Comparison of ENCODE assay signal across 2 cellular contexts in genomic region chr2:74148457-74149248, GRCh38.
TF ChIP-seq lines count a peak whose summit lies in the region.

No MANE protein-coding gene starts in this region.

TF ChIP-seq in HCT116, 20 proteins besides CTCF, POLR2A, EP300 and RAD21:
- TF ChIP-seq CBX3 (IDR thresholded peaks at IDR 0.05; ENCODE audit: low read depth) (no peak), TCF7L2 (IDR thresholded peaks at IDR 0.05; ENCODE audit: borderline replicate concordance, extremely low read depth, insufficient read depth, insufficient read length) (no peak), EZH2phosphoT487 (IDR thresholded peaks at IDR 0.05; ENCODE audit: borderline replicate concordance) (no peak), SRF (IDR thresholded peaks at IDR 0.05; ENCODE audit: low read depth) (no peak), SIN3A (IDR thresholded peaks at IDR 0.05; ENCODE audit: low read depth) (no peak), JUND (IDR thresholded peaks at IDR 0.05) (no peak), YY1 (IDR thresholded peaks at IDR 0.05; ENCODE audit: extremely low read depth, insufficient replicate concordance, low read depth, low read length) (no peak), FOSL1 (IDR thresholded peaks at IDR 0.05; ENCODE audit: low read depth) (no peak), POLR2AphosphoS5 (IDR thresholded peaks at IDR 0.05; ENCODE audit: low read depth, low read length) (no peak), EGR1 (IDR thresholded peaks at IDR 0.05; ENCODE audit: low read depth) (no peak), ZNF274 (IDR thresholded peaks at IDR 0.05; ENCODE audit: low read depth, low read length) (no peak), ELF1 (IDR thresholded peaks at IDR 0.05; ENCODE audit: borderline replicate concordance, low read depth) (no peak), ATF3 (IDR thresholded peaks at IDR 0.05) (no peak)
- TF ChIP-seq, protein P1, sequence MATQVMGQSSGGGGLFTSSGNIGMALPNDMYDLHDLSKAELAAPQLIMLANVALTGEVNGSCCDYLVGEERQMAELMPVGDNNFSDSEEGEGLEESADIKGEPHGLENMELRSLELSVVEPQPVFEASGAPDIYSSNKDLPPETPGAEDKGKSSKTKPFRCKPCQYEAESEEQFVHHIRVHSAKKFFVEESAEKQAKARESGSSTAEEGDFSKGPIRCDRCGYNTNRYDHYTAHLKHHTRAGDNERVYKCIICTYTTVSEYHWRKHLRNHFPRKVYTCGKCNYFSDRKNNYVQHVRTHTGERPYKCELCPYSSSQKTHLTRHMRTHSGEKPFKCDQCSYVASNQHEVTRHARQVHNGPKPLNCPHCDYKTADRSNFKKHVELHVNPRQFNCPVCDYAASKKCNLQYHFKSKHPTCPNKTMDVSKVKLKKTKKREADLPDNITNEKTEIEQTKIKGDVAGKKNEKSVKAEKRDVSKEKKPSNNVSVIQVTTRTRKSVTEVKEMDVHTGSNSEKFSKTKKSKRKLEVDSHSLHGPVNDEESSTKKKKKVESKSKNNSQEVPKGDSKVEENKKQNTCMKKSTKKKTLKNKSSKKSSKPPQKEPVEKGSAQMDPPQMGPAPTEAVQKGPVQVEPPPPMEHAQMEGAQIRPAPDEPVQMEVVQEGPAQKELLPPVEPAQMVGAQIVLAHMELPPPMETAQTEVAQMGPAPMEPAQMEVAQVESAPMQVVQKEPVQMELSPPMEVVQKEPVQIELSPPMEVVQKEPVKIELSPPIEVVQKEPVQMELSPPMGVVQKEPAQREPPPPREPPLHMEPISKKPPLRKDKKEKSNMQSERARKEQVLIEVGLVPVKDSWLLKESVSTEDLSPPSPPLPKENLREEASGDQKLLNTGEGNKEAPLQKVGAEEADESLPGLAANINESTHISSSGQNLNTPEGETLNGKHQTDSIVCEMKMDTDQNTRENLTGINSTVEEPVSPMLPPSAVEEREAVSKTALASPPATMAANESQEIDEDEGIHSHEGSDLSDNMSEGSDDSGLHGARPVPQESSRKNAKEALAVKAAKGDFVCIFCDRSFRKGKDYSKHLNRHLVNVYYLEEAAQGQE (IDR thresholded peaks at IDR 0.05; ENCODE audit: low read depth), result no peak

TF ChIP-seq in GM12878, 131 proteins besides CTCF, POLR2A, EP300 and RAD21:
- TF ChIP-seq, protein P2, sequence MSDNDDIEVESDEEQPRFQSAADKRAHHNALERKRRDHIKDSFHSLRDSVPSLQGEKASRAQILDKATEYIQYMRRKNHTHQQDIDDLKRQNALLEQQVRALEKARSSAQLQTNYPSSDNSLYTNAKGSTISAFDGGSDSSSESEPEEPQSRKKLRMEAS (IDR thresholded peaks at IDR 0.05; ENCODE audit: low read depth, low read length), result no peak
- TF ChIP-seq NKRF (conservative IDR thresholded peaks at IDR 0.05) (no peak), TCF7 (IDR thresholded peaks at IDR 0.05; ENCODE audit: borderline replicate concordance) (no peak), ZSCAN29 (IDR thresholded peaks at IDR 0.05) (no peak), FOXM1 (IDR thresholded peaks at IDR 0.05; ENCODE audit: low read depth, low read length) (no peak), BRCA1 (IDR thresholded peaks at IDR 0.05; ENCODE audit: low read depth, low read length) (no peak), CBFB (IDR thresholded peaks at IDR 0.05; ENCODE audit: low read depth) (no peak), USF2 (IDR thresholded peaks at IDR 0.05; ENCODE audit: borderline replicate concordance, low read depth, low read length) (no peak), NBN (IDR thresholded peaks at IDR 0.05) (0 out of 2 replicates have a peak, but pooled peaks have one; percentile 15), POLR2AphosphoS2 (IDR thresholded peaks at IDR 0.05; ENCODE audit: low read depth, low read length) (peak; percentile 38; the same call in 1 of the 2 replicates)
- TF ChIP-seq, protein P3, sequence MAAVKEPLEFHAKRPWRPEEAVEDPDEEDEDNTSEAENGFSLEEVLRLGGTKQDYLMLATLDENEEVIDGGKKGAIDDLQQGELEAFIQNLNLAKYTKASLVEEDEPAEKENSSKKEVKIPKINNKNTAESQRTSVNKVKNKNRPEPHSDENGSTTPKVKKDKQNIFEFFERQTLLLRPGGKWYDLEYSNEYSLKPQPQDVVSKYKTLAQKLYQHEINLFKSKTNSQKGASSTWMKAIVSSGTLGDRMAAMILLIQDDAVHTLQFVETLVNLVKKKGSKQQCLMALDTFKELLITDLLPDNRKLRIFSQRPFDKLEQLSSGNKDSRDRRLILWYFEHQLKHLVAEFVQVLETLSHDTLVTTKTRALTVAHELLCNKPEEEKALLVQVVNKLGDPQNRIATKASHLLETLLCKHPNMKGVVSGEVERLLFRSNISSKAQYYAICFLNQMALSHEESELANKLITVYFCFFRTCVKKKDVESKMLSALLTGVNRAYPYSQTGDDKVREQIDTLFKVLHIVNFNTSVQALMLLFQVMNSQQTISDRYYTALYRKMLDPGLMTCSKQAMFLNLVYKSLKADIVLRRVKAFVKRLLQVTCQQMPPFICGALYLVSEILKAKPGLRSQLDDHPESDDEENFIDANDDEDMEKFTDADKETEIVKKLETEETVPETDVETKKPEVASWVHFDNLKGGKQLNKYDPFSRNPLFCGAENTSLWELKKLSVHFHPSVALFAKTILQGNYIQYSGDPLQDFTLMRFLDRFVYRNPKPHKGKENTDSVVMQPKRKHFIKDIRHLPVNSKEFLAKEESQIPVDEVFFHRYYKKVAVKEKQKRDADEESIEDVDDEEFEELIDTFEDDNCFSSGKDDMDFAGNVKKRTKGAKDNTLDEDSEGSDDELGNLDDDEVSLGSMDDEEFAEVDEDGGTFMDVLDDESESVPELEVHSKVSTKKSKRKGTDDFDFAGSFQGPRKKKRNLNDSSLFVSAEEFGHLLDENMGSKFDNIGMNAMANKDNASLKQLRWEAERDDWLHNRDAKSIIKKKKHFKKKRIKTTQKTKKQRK (IDR thresholded peaks at IDR 0.05; ENCODE audit: low read depth, low read length), result no peak
- TF ChIP-seq, protein P1 (IDR thresholded peaks at IDR 0.05; ENCODE audit: low read depth, low read length), result no peak
